In the genomic region with DNA sequence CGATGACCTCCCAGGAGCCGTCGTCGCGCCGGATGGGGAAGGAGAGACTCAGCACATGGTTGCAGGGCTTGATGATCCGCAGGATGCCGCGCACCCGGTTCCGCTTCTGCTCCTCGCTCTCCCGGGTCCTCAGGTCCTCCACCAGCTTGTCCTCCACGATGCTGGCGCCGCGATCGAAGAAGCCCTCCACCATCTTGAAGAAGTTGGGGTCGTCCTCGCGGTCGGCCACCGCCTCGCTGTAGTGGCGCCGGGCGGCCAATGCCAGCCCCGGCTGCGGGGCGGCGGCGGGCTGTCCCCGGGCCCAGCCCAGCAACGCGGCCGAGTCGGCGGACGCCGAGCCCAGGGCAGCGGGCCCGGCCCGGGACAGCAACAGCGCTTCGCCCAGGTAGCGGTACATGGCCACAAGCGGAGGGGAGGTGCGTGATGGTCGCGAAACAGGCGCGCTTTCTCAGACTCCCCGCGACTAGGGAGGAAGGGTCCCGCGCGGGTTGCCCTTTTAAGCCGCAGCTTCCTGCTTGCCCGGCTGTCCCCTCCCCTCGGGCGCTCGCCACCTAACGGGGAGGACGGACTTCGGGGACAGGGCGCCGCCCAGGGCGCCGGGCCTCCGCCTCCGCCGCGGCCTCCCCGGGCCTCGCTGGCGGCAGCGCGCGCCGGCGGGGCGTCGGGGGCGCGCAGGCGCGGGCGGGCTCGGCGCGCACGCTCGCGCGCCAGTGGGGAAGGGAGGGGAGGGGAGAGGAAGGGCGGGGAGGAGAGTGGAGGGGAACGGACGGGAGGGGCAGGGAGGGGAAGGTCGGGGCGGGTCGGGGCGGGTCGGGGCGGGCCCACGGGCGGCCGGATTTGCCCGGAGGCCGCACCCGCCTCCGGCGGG, we compare ENCODE assay signal across 8 cellular contexts. TPM values are rescaled to one million over a fixed set of nuclear protein-coding genes. Genes with fewer than 3 reads are reported as not detected.
A peak's percentile ranks its signal among the peaks of the same experiment; 100 is the strongest.
DNase-seq lines count a peak whose midpoint lies in the region; ATAC-seq and TF ChIP-seq lines count a peak whose summit lies in the region.

A gene (minus strand): TSS at position 471 of the 868 bp plus-strand sequence. CDS start 74 bp downstream, at position 397.
A gene with protein sequence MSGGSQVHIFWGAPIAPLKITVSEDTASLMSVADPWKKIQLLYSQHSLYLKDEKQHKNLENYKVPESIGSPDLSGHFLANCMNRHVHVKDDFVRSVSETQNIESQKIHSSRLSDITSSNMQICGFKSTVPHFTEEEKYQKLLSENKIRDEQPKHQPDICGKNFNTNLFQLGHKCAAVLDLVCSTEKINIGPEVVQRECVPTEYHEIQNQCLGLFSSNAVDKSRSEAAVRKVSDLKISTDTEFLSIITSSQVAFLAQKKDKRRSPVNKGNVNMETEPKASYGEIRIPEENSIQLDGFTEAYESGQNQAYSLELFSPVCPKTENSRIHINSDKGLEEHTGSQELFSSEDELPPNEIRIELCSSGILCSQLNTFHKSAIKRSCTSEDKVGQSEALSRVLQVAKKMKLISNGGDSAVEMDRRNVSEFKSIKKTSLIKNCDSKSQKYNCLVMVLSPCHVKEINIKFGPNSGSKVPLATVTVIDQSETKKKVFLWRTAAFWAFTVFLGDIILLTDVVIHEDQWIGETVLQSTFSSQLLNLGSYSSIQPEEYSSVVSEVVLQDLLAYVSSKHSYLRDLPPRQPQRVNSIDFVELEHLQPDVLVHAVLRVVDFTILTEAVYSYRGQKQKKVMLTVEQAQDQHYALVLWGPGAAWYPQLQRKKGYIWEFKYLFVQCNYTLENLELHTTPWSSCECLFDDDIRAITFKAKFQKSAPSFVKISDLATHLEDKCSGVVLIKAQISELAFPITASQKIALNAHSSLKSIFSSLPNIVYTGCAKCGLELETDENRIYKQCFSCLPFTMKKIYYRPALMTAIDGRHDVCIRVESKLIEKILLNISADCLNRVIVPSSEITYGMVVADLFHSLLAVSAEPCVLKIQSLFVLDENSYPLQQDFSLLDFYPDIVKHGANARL (plus strand): TSS at position 834 of the 868 bp plus-strand sequence. CDS start 56,149 bp downstream, outside the sequence.

- H3K4me3 Mint-ChIP-seq in activated CD4-positive, alpha-beta T cell treated with anti-CD3 and anti-CD28 coated beads, Interleukin-2, amount 10 ng/mL, durations not matched to agents 24 days and 14 days = peak within 1 kb of the TSS; percentile 96

- peaks cover 40% of the 10 kb centered on the region for H3K4me1 Mint-ChIP-seq in activated CD4-positive, alpha-beta T cell treated with anti-CD3 and anti-CD28 coated beads, Interleukin-2, amount 10 ng/mL, durations not matched to agents 24 days and 14 days

- peak; percentile 90 for DNase-seq in AG10803 (ENCODE audit: low read depth)
- peak; percentile 82 for DNase-seq in NCI-H510A (lab: John Stamatoyannopoulos, UW)
- peak; percentile 98 for DNase-seq in activated CD4-positive, alpha-beta T cell treated with anti-CD3 and anti-CD28 coated beads, Interleukin-2, amount 10 ng/mL, durations not matched to agents 24 days and 14 days
- DNase-seq in cortex of kidney (lab: John Stamatoyannopoulos, UW) = peak; percentile 15
- DNase-seq in left kidney (ENCODE audit: low read depth, low spot score) = peak; percentile 97
- DNase-seq in stimulated activated CD4-positive, alpha-beta T cell treated with anti-CD3 and anti-CD28 coated beads, Interleukin-2, amount 100 ng/mL, for 4 hours (ENCODE audit: low read depth) = peak; percentile 79

- no peak for TF ChIP-seq CTCF in AG10803 (conservative IDR thresholded peaks at IDR 0.05; ENCODE audit: low read length)

- ATAC-seq in GM18909 (IDR thresholded peaks at IDR 0.05; ENCODE audit: poor library complexity, unreplicated experiment) (peak; percentile 71), HG03159 (IDR thresholded peaks at IDR 0.05; ENCODE audit: unreplicated experiment) (peak; percentile 54)

- peak within 1 kb of the TSS; percentile 97 for H3K27ac Mint-ChIP-seq in activated CD4-positive, alpha-beta T cell treated with anti-CD3 and anti-CD28 coated beads, Interleukin-2, amount 10 ng/mL, durations not matched to agents 24 days and 14 days

- peak within 1 kb of the TSS; percentile 84 for H3K4me3 ChIP-seq in AG10803 (ENCODE audit: low read length)

- no peaks in the 10 kb centered on the region for H3K27me3 Mint-ChIP-seq in activated CD4-positive, alpha-beta T cell treated with anti-CD3 and anti-CD28 coated beads, Interleukin-2, amount 10 ng/mL, durations not matched to agents 24 days and 14 days

- intact Hi-C loops in activated CD4-positive, alpha-beta T cell treated with anti-CD3 and anti-CD28 coated beads, Interleukin-2, amount 10 ng/mL, durations not matched to agents 24 days and 14 days (cut with micrococcal nuclease) = loop anchor here (1.0 to 10.0 kb wide), 7 partner anchors 10 to 680 kb away; a partner anchor contains a TSS

- peaks cover 4% of the 10 kb centered on the region for H3K9me3 Mint-ChIP-seq in activated CD4-positive, alpha-beta T cell treated with anti-CD3 and anti-CD28 coated beads, Interleukin-2, amount 10 ng/mL, durations not matched to agents 24 days and 14 days

- peaks cover 39% of the 10 kb centered on the region for H3K36me3 Mint-ChIP-seq in activated CD4-positive, alpha-beta T cell treated with anti-CD3 and anti-CD28 coated beads, Interleukin-2, amount 10 ng/mL, durations not matched to agents 24 days and 14 days (ENCODE audit: low read depth)

RNA-seq across cellular contexts. Expression of the first gene that starts in this region (rescaled TPM):
- total RNA-seq in activated CD4-positive, alpha-beta T cell treated with anti-CD3 and anti-CD28 coated beads, Interleukin-2, amount 10 ng/mL, durations not matched to agents 24 days and 14 days = 112 and 114 TPM in 2 replicates

RNA-seq across cellular contexts. Expression of the second gene that starts in this region (rescaled TPM):
- 38.9 and 42.2 TPM in 2 replicates for total RNA-seq in activated CD4-positive, alpha-beta T cell treated with anti-CD3 and anti-CD28 coated beads, Interleukin-2, amount 10 ng/mL, durations not matched to agents 24 days and 14 days

Comparison
In these comparisons a context has a peak if more than half of its experiments do, and no peak if none do; other contexts are left out.
1. Peak in every context shown above with its lines: DNase-seq, ATAC-seq and H3K4me3 ChIP-seq.
2. DNase-seq: peak in every context shown above with its lines; median percentile 98 in activated CD4-positive, alpha-beta T cell treated with anti-CD3 and anti-CD28 coated beads, Interleukin-2, amount 10 ng/mL, durations not matched to agents 24 days and 14 days; 97 in left kidney; 90 in AG10803; 82 in NCI-H510A; 79 in stimulated activated CD4-positive, alpha-beta T cell treated with anti-CD3 and anti-CD28 coated beads, Interleukin-2, amount 100 ng/mL, for 4 hours; 15 in cortex of kidney.